In the genomic region with DNA sequence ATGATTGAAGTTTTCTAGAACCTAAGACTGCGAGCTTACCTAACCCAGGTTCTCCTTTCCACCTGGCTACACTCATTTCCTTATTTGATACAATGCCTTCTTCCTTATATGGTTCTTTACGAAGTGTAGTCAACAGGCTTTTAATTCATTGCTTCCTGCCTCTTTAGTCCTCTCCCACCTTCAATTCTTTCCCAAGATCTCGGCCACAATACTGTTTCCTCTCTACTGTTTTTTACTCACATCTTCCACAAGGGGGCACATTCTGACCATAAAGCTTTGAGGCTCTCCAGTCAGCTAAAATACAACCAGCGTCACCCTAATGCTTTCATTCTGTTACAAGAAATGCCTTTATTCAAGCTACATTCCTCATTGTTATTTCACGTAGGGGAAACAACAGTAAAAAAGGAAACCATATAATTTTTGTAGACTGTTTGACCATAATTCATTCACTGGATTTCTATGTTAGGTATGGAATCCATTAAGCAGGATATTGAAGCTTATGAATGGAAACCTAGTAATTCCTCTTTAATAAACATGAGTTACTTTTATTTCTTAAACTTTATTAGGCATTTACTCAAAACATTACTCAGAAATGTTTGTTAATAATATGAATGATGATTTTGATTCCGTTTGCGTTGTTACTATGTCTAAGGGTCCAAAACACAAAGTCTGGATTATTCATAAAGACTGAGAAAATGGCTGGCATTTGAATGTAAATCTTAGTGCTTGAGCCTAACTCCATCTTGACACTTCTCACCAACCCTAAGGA, we compare ENCODE assay signal across 8 cellular contexts. TPM values are rescaled to one million over a fixed set of nuclear protein-coding genes. Genes with fewer than 3 reads are reported as not detected.
DNase-seq lines count a peak whose midpoint lies in the region; ATAC-seq, FAIRE-seq and TF ChIP-seq lines count a peak whose summit lies in the region.

No MANE protein-coding gene starts in this region.

- no peaks in the 10 kb centered on the region for H3K9me2 ChIP-seq in PC-3 (replicated peaks; ENCODE audit: low read length)

- H3K4me3 ChIP-seq in HFF-Myc (replicated peaks; ENCODE audit: low read depth, low read length), result peak overlapping the region; percentile 43
- no peak overlapping the region for H3K4me3 ChIP-seq in LNCaP clone FGC (ENCODE audit: low read depth, low read length)
- H3K4me3 ChIP-seq in PC-3 (ENCODE audit: low read length), result peak overlapping the region; percentile 52
- peak overlapping the region; percentile 40 for H3K4me3 ChIP-seq in choroid plexus epithelial cell (ENCODE audit: low read depth, low read length)
- no peak overlapping the region for H3K4me3 ChIP-seq in right lobe of liver

- H3K4me1 ChIP-seq in PC-3 (ENCODE audit: insufficient read depth, low read length) (peaks cover 47% of the 10 kb centered on the region), right lobe of liver (no peaks in the 10 kb centered on the region)

- no peaks in the 10 kb centered on the region for H3F3A ChIP-seq in PC-3 (ENCODE audit: low read length, unreplicated experiment)

- CTCF ChIA-PET in PC-3 (lab: Charles Lee), result interaction anchor here (0.5 to 3.4 kb wide), 15 partner anchors 11 to 1489 kb away, joined by 3 to 83 read pairs (median 4); no protein-coding TSS in a partner anchor

- DNase-seq in Right ventricle myocardium inferior (ENCODE audit: missing footprints) (no peak), cardiac septum (ENCODE audit: low spot score) (no peak), HFF-Myc (ENCODE audit: extremely low read depth, low read depth) (peak; percentile 90), LNCaP clone FGC (ENCODE audit: low read depth) (peak; percentile 32), PC-3 (peak; percentile 94), choroid plexus epithelial cell (ENCODE audit: low read depth) (peak; percentile 96), right lobe of liver (no peak), urothelium cell line (ENCODE audit: low spot score) (peak; percentile 49)

- intact Hi-C loops in Right ventricle myocardium inferior (cut with DNase I) (loop anchor here (2.0 kb wide), 1 partner anchor 40 kb away; no protein-coding TSS in a partner anchor), cardiac septum (cut with DNase I) (loop anchor here (2.0 kb wide), 1 partner anchor 40 kb away; no protein-coding TSS in a partner anchor), PC-3 (cut with micrococcal nuclease) (loop anchor here (1.0 to 10.0 kb wide), 6 partner anchors 33 to 1002 kb away; no protein-coding TSS in a partner anchor), right lobe of liver (cut with DNase I) (no loop called here)

- no peaks in the 10 kb centered on the region for H3K36me3 ChIP-seq in PC-3 (ENCODE audit: low read depth, low read length)
- H3K36me3 ChIP-seq in right lobe of liver, result no peaks in the 10 kb centered on the region

- FAIRE-seq in urothelium cell line (lab: Jason Lieb, UNC), result no peak

- H3K79me2 ChIP-seq in PC-3 (ENCODE audit: low read length), result peaks cover 16% of the 10 kb centered on the region; the same call in 1 of the 2 replicates

- TF ChIP-seq CTCF in HFF-Myc (IDR thresholded peaks at IDR 0.05; ENCODE audit: low read depth, low read length, missing control alignments) (peak; percentile 67), LNCaP clone FGC (IDR thresholded peaks at IDR 0.05; ENCODE audit: control insufficient read depth, extremely low read depth, insufficient read depth) (peak; percentile 80), PC-3 (conservative IDR thresholded peaks at IDR 0.05; ENCODE audit: low read depth, low read length) (peak; percentile 96), choroid plexus epithelial cell (conservative IDR thresholded peaks at IDR 0.05; ENCODE audit: low read depth, low read length) (peak; percentile 82), right lobe of liver (IDR thresholded peaks at IDR 0.05) (peak; percentile 53 to 68 (median 60))

- no peak for TF ChIP-seq POLR2A in right lobe of liver (IDR thresholded peaks at IDR 0.05)

- POLR2A ChIA-PET in PC-3 (lab: Charles Lee; ENCODE audit: unreplicated experiment), result interaction anchor here (0.5 to 1.7 kb wide), 7 partner anchors 10 to 357 kb away, joined by 3 to 11 read pairs (median 6); no protein-coding TSS in a partner anchor

- peak overlapping the region; percentile 56 for H3K9ac ChIP-seq in PC-3 (ENCODE audit: low read length)

- BruUV-seq in PC-3 (replicated peaks; lab: Mats Ljungman, UMichigan), result TSS peak; percentile 88

- ATAC-seq in Right ventricle myocardium inferior (peak; percentile 80), PC-3 (peak; percentile 75), right lobe of liver (peak; percentile 80 to 91 (median 85))

- H3K9me3 ChIP-seq in PC-3 (ENCODE audit: low read length), result no peaks in the 10 kb centered on the region
- H3K9me3 ChIP-seq in right lobe of liver, result no peaks in the 10 kb centered on the region

- no peaks in the 10 kb centered on the region for H4K20me1 ChIP-seq in PC-3 (ENCODE audit: low read length)

- peak overlapping the region; percentile 84 for H2AFZ ChIP-seq in PC-3 (ENCODE audit: low read length)

- 34% methylated on average over 7 of the region's 7 CpGs for WGBS in right lobe of liver (ENCODE audit: insufficient coverage, low coverage, low lambda C conversion rate, missing lambda C conversion rate)

- H3K4me2 ChIP-seq in PC-3 (ENCODE audit: low read length), result peak overlapping the region; percentile 79

- H3K27ac ChIP-seq in PC-3 (ENCODE audit: low read length), result peak overlapping the region; percentile 68
- no peak overlapping the region for H3K27ac ChIP-seq in right lobe of liver

- H3K27me3 ChIP-seq in PC-3 (ENCODE audit: low read length) (no peaks in the 10 kb centered on the region), right lobe of liver (no peaks in the 10 kb centered on the region)

RNA-seq across cellular contexts. Expression of gene VEPH1, which starts 29.5 kb away (rescaled TPM):
- total RNA-seq in Right ventricle myocardium inferior (0.41 TPM), cardiac septum (0.78 TPM), PC-3 (2014; rRNA removed) (11.5 and 27.3 TPM in 2 replicates), right lobe of liver (1 to 10 TPM in 3 of 6 experiments, under 1 TPM in 3; 0.51 to 1.4 (median 0.93) TPM)

Comparison
In these comparisons a context has a peak if more than half of its experiments do, and no peak if none do; other contexts are left out.
1. DNase-seq: peak in HFF-Myc (single experiment), LNCaP clone FGC (single experiment), PC-3 (single experiment), choroid plexus epithelial cell (single experiment) and urothelium cell line (single experiment); none in Right ventricle myocardium inferior (single experiment), cardiac septum (single experiment) and right lobe of liver (0 of 3).
2. H3K4me3 ChIP-seq: peak in HFF-Myc (single experiment), PC-3 (single experiment) and choroid plexus epithelial cell (single experiment); none in LNCaP clone FGC (single experiment) and right lobe of liver (0 of 3).
3. intact Hi-C loops: an anchor here in Right ventricle myocardium inferior (2.0 kb wide), cardiac septum (2.0 kb wide) and PC-3 (1.0 to 10.0 kb wide); none called in right lobe of liver.
4. Peak in every context shown above with its lines, with median percentiles within 50 percentile points of each other: ATAC-seq and CTCF ChIP-seq.